In genomic region chr11:132353255-132353654, GRCh38 we compare ENCODE assay signal across 10 cellular contexts.
"Had no signal": no experiment of that assay in that cellular context is flagged by ENCODE, and none has a peak within 500 bp of the region (broad histone marks: within the 10 kb centered on the region; RNA-seq: fewer than 3 reads in every experiment).

No MANE protein-coding gene starts in this region.

- H3K27me3 Mint-ChIP-seq: IgD-negative memory B cell had no signal

- H3K36me3 ChIP-seq: HAP-1 had no signal

- H3K4me2 ChIP-seq: GM23338, KMS-11 had no signal

- H3K27ac Mint-ChIP-seq: GM23338, HFFc6, IgD-negative memory B cell had no signal

- H3K4me3 Mint-ChIP-seq: GM23338, HFFc6, IgD-negative memory B cell had no signal

- ATAC-seq: GM23338, HCT116, HepG2 had no signal

- H3K9ac ChIP-seq: KMS-11 had no signal

- DNase-seq: HFFc6, Karpas-422, KBM-7 had no signal

- H2AFZ ChIP-seq: GM23338 had no signal

- H3K4me1 ChIP-seq: HAP-1 had no signal

- H3K4me1 Mint-ChIP-seq: GM23338 had no signal

- H3K36me3 Mint-ChIP-seq: IgD-negative memory B cell had no signal

- FAIRE-seq: HepG2 had no signal

- H3K9me3 Mint-ChIP-seq: GM23338, HFFc6, IgD-negative memory B cell had no signal

- H3K27ac ChIP-seq: HL-60, KMS-11 had no signal

- H3K4me3 ChIP-seq: GM23338, HAP-1 had no signal

- H3K9me3 ChIP-seq: HAP-1 had no signal
